ENCODE assay signal across 27 cellular contexts in genomic region chr1:213994888-213995287, GRCh38.
"Had no signal": no experiment of that assay in that cellular context is flagged by ENCODE, and none has a peak within 500 bp of the region (broad histone marks: within the 10 kb centered on the region; RNA-seq: fewer than 3 reads in every experiment).

No MANE protein-coding gene starts in this region.

- DNase-seq: activated CD4-positive, alpha-beta T cell treated with anti-CD3 and anti-CD28 coated beads for 36 hours; activated CD4-positive, CD25-positive, alpha-beta regulatory T cell; activated CD8-positive, alpha-beta memory T cell treated with anti-CD3 and anti-CD28 coated beads for 24 hours; activated effector memory CD4-positive, alpha-beta T cell treated with Interleukin-2 at 50 U/mL for 16 hours; activated naive CD4-positive, alpha-beta T cell treated with Interleukin-2 at 50 U/mL for 16 hours; anterior cingulate cortex; colonic mucosa; effector memory CD4-positive, alpha-beta T cell; erythroblast; gastrocnemius medialis; head of caudate nucleus; hippocampal formation; left cardiac atrium; mammary epithelial cell; naive B cell; nephron progenitor cell; ovary; retina; sigmoid colon; small intestine; stimulated activated CD4-positive, alpha-beta T cell treated with anti-CD3 and anti-CD28 coated beads, Interleukin-1b, Interleukin-23, amount 100 ng/mL, for 48 hours; stimulated activated CD4-positive, alpha-beta T cell treated with anti-CD3 and anti-CD28 coated beads, Interleukin-4, amount 100 ng/mL, for 4 hours; stimulated activated CD8-positive, alpha-beta memory T cell treated with anti-CD3 and anti-CD28 coated beads, Interleukin-4, amount 100 ng/mL, for 48 hours; stimulated activated naive CD8-positive, alpha-beta T cell treated with anti-CD3 and anti-CD28 coated beads, Interleukin-15, amount 100 ng/mL, for 72 hours; tibial artery; upper lobe of right lung had no signal

- ATAC-seq: activated CD4-positive, alpha-beta T cell treated with anti-CD3 and anti-CD28 coated beads for 36 hours; gastrocnemius medialis; left cardiac atrium; stimulated activated memory B cell treated with anti-CD40 and anti-IgM and Interleukin-4, amounts not matched to agents 10 μg/mL and 1 μg/mL and 100 μg/mL, for 72 hours; stimulated activated naive CD8-positive, alpha-beta T cell treated with anti-CD3 and anti-CD28 coated beads, Interleukin-15, amount 100 ng/mL, for 72 hours; upper lobe of right lung had no signal
